29 cellular contexts compared by ENCODE assay signal in the genomic region with DNA sequence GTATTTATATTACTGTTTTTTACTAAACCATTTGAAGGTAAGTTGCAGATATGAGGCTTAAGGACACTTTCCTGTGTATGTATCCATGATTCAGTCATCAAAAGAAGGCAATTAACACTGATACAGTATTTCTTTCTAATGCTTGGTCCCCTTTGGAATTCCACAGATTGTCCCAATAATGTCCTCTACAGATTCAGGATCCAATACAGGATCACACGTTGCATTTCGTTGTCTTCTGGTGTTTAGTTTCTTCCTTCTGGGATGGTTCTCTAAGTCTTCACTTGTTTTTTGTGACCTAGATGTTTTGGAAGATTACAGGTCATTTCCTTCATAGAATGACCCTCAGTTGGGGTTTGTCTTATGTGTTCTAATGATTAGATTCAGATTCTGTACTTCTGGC.
"Had no signal": no experiment of that assay in that cellular context is flagged by ENCODE, and none has a peak within 500 bp of the region (broad histone marks: within the 10 kb centered on the region; RNA-seq: fewer than 3 reads in every experiment).

No MANE protein-coding gene starts in this region.

- H3K27ac ChIP-seq: stomach, suprapubic skin, testis, thoracic aorta, thyroid gland, tibial artery, tibial nerve, transverse colon, upper lobe of left lung, upper lobe of right lung, uterus, vagina had no signal

- H3K9me3 Mint-ChIP-seq: stimulated activated effector memory CD8-positive, alpha-beta T cell treated with anti-CD3 and anti-CD28 coated beads, Interleukin-12 subunit alpha, Interleukin-12 subunit beta, amount 100 ng/mL, for 72 hours; stimulated activated memory B cell treated with anti-CD40 and anti-IgM and Interleukin-4, amounts not matched to agents 10 μg/mL and 1 μg/mL and 100 μg/mL, for 72 hours; stimulated activated naive B cell treated with anti-CD40 and anti-IgM and Interleukin-4, amounts not matched to agents 10 μg/mL and 1 μg/mL and 100 μg/mL, for 72 hours; stimulated activated naive CD8-positive, alpha-beta T cell treated with anti-CD3 and anti-CD28 coated beads, Interleukin-15, amount 100 ng/mL, for 72 hours; type B pancreatic cell had no signal

- H3K36me3 Mint-ChIP-seq: stimulated activated effector memory CD8-positive, alpha-beta T cell treated with anti-CD3 and anti-CD28 coated beads, Interleukin-12 subunit alpha, Interleukin-12 subunit beta, amount 100 ng/mL, for 72 hours; stimulated activated memory B cell treated with anti-CD40 and anti-IgM and Interleukin-4, amounts not matched to agents 10 μg/mL and 1 μg/mL and 100 μg/mL, for 72 hours; stimulated activated naive B cell treated with anti-CD40 and anti-IgM and Interleukin-4, amounts not matched to agents 10 μg/mL and 1 μg/mL and 100 μg/mL, for 72 hours had no signal

- H3K4me3 ChIP-seq: stomach, suprapubic skin, testis, thoracic aorta, thyroid gland, tibial artery, tibial nerve, transverse colon, upper lobe of left lung, upper lobe of right lung, uterus, vagina had no signal

- H3K27me3 Mint-ChIP-seq: stimulated activated naive CD8-positive, alpha-beta T cell treated with anti-CD3 and anti-CD28 coated beads, Interleukin-15, amount 100 ng/mL, for 72 hours; stimulated activated naive CD8-positive, alpha-beta T cell treated with anti-CD3 and anti-CD28 coated beads, Interleukin-15, Interleukin-2, amounts not matched to agents 100 ng/mL and 50 ng/mL, for 24 hours; type B pancreatic cell had no signal

- H3K9me3 ChIP-seq: stomach, suprapubic skin, testis, thoracic aorta, thyroid gland, tibial artery, tibial nerve, transverse colon, upper lobe of left lung, upper lobe of right lung, uterus, vagina had no signal

- H3K4me3 Mint-ChIP-seq: stimulated activated effector memory CD8-positive, alpha-beta T cell treated with anti-CD3 and anti-CD28 coated beads, Interleukin-12 subunit alpha, Interleukin-12 subunit beta, amount 100 ng/mL, for 72 hours; stimulated activated memory B cell treated with anti-CD40 and anti-IgM and Interleukin-4, amounts not matched to agents 10 μg/mL and 1 μg/mL and 100 μg/mL, for 72 hours; stimulated activated naive B cell treated with anti-CD40 and anti-IgM and Interleukin-4, amounts not matched to agents 10 μg/mL and 1 μg/mL and 100 μg/mL, for 72 hours; stimulated activated naive CD8-positive, alpha-beta T cell treated with anti-CD3 and anti-CD28 coated beads, Interleukin-15, amount 100 ng/mL, for 72 hours; stimulated activated naive CD8-positive, alpha-beta T cell treated with anti-CD3 and anti-CD28 coated beads, Interleukin-15, Interleukin-2, amounts not matched to agents 100 ng/mL and 50 ng/mL, for 24 hours had no signal

- H3K27me3 ChIP-seq: stomach, suprapubic skin, testis, thyroid gland, tibial artery, tibial nerve, transverse colon, upper lobe of left lung, upper lobe of right lung, uterus, vagina had no signal

- FAIRE-seq: urothelium cell line had no signal

- H3K4me1 ChIP-seq: testis, thyroid gland, tibial artery, tibial nerve, upper lobe of left lung, upper lobe of right lung, uterus had no signal

- ATAC-seq: stimulated activated effector memory CD8-positive, alpha-beta T cell treated with anti-CD3 and anti-CD28 coated beads, Interleukin-12 subunit alpha, Interleukin-12 subunit beta, amount 100 ng/mL, for 72 hours; stimulated activated memory B cell treated with anti-CD40 and anti-IgM and Interleukin-4, amounts not matched to agents 10 μg/mL and 1 μg/mL and 100 μg/mL, for 72 hours; stimulated activated naive B cell treated with anti-CD40 and anti-IgM and Interleukin-4, amounts not matched to agents 10 μg/mL and 1 μg/mL and 100 μg/mL, for 72 hours; stimulated activated naive CD8-positive, alpha-beta T cell treated with anti-CD3 and anti-CD28 coated beads, Interleukin-15, amount 100 ng/mL, for 72 hours; stimulated activated naive CD8-positive, alpha-beta T cell treated with anti-CD3 and anti-CD28 coated beads, Interleukin-15, Interleukin-2, amounts not matched to agents 100 U/mL and 50 U/mL, for 24 hours; upper lobe of right lung had no signal

- H3K27ac Mint-ChIP-seq: stimulated activated effector memory CD8-positive, alpha-beta T cell treated with anti-CD3 and anti-CD28 coated beads, Interleukin-12 subunit alpha, Interleukin-12 subunit beta, amount 100 ng/mL, for 72 hours; stimulated activated memory B cell treated with anti-CD40 and anti-IgM and Interleukin-4, amounts not matched to agents 10 μg/mL and 1 μg/mL and 100 μg/mL, for 72 hours; stimulated activated naive B cell treated with anti-CD40 and anti-IgM and Interleukin-4, amounts not matched to agents 10 μg/mL and 1 μg/mL and 100 μg/mL, for 72 hours; stimulated activated naive CD8-positive, alpha-beta T cell treated with anti-CD3 and anti-CD28 coated beads, Interleukin-15, amount 100 ng/mL, for 72 hours; stimulated activated naive CD8-positive, alpha-beta T cell treated with anti-CD3 and anti-CD28 coated beads, Interleukin-15, Interleukin-2, amounts not matched to agents 100 ng/mL and 50 ng/mL, for 24 hours; type B pancreatic cell had no signal

- H3K4me1 Mint-ChIP-seq: stimulated activated effector memory CD8-positive, alpha-beta T cell treated with anti-CD3 and anti-CD28 coated beads, Interleukin-12 subunit alpha, Interleukin-12 subunit beta, amount 100 ng/mL, for 72 hours; stimulated activated memory B cell treated with anti-CD40 and anti-IgM and Interleukin-4, amounts not matched to agents 10 μg/mL and 1 μg/mL and 100 μg/mL, for 72 hours; stimulated activated naive B cell treated with anti-CD40 and anti-IgM and Interleukin-4, amounts not matched to agents 10 μg/mL and 1 μg/mL and 100 μg/mL, for 72 hours had no signal

- DNase-seq: stimulated activated CD4-positive, alpha-beta T cell treated with anti-CD3 and anti-CD28 coated beads, Interleukin-2, amount 100 ng/mL, for 48 hours; stimulated activated CD4-positive, alpha-beta T cell treated with anti-CD3 and anti-CD28 coated beads, Interleukin-4, amount 100 ng/mL, for 1 hour; stimulated activated CD4-positive, alpha-beta T cell treated with anti-CD3 and anti-CD28 coated beads, Interleukin-4, amount 100 ng/mL, for 24 hours; stimulated activated CD4-positive, alpha-beta T cell treated with anti-CD3 and anti-CD28 coated beads, Interleukin-4, amount 100 ng/mL, for 4 hours; stimulated activated CD8-positive, alpha-beta memory T cell treated with anti-CD3 and anti-CD28 coated beads, Interleukin-4, amount 100 ng/mL, for 48 hours; stimulated activated naive B cell treated with anti-CD40 and anti-IgM and Interleukin-4, amounts not matched to agents 10 μg/mL and 1 μg/mL and 100 μg/mL, for 72 hours; stimulated activated naive CD4-positive, alpha-beta T cell; stimulated activated naive CD4-positive, alpha-beta T cell treated with Interleukin-2 at 50 U/mL for 16 hours; stimulated activated naive CD8-positive, alpha-beta T cell treated with anti-CD3 and anti-CD28 coated beads, Interleukin-15, amount 100 ng/mL, for 72 hours; stimulated activated naive CD8-positive, alpha-beta T cell treated with anti-CD3 and anti-CD28 coated beads, Interleukin-15, Interleukin-2, amounts not matched to agents 100 U/mL and 50 U/mL, for 24 hours; stomach; substantia nigra; testis; thyroid gland; tibial artery; transverse colon; trophoblast cell; upper lobe of left lung; upper lobe of right lung; uterus had no signal

- H3K36me3 ChIP-seq: stomach, suprapubic skin, thoracic aorta, thyroid gland, tibial artery, tibial nerve, transverse colon, upper lobe of left lung, upper lobe of right lung, uterus, vagina had no signal
